In the genomic region with DNA sequence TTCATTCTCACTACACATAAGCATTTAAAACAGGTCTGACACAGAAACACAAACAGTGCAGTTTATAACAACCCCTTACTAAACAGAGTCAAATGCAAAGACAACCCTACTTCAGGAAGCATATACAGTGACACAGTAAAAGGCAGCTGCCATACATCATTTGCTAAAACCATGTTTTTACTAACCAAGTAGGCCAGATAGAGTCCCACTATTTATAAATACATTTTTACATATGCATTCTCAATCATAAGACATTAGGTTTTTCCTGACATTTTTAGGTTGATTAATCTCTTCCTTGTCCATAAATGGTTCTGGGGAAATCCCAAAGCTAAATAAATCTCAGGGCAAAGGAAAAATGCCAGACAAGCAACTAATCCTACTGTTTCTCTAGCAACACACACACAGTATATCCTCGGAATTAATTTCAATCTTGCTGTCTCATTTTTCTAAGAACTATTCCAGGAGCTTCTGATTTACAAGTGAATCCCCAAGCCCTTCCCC, we compare ENCODE assay signal across 20 cellular contexts. TPM values are rescaled to one million over a fixed set of nuclear protein-coding genes. Genes with fewer than 3 reads are reported as not detected.
DNase-seq lines count a peak whose midpoint lies in the region; ATAC-seq and TF ChIP-seq lines count a peak whose summit lies in the region.
"Had no signal": no experiment of that assay in that cellular context is flagged by ENCODE, and none has a peak within 500 bp of the region (broad histone marks: within the 10 kb centered on the region; RNA-seq: fewer than 3 reads in every experiment).

No MANE protein-coding gene starts in this region.

- no peak overlapping the region for H3K27ac Mint-ChIP-seq in activated CD4-positive, alpha-beta memory T cell treated with anti-CD3 and anti-CD28 coated beads for 36 hours
- H3K27ac Mint-ChIP-seq: activated naive CD8-positive, alpha-beta T cell treated with anti-CD3 and anti-CD28 coated beads, Interleukin-2, amount 10 ng/mL, durations not matched to agents 7 days and 5 days; activated T-helper 17 cell treated with anti-CD3 and anti-CD28 coated beads, Interleukin-2, amount 50 U/mL, for 72 hours; stimulated activated memory B cell treated with anti-CD40 and anti-IgM and Interleukin-4, amounts not matched to agents 10 μg/mL and 1 μg/mL and 100 μg/mL, for 72 hours had no signal

- peak overlapping the region; percentile 22 for H3K27ac ChIP-seq in rectal smooth muscle tissue (ENCODE audit: low read depth, low read length)
- H3K27ac ChIP-seq: breast epithelium, parathyroid adenoma, thyroid gland had no signal

- H3K27me3 Mint-ChIP-seq in activated CD4-positive, alpha-beta memory T cell treated with anti-CD3 and anti-CD28 coated beads for 36 hours, result no peaks in the 10 kb centered on the region
- H3K27me3 Mint-ChIP-seq: activated naive CD8-positive, alpha-beta T cell treated with anti-CD3 and anti-CD28 coated beads, Interleukin-2, amount 10 ng/mL, durations not matched to agents 7 days and 5 days; activated T-helper 17 cell treated with anti-CD3 and anti-CD28 coated beads, Interleukin-2, amount 50 U/mL, for 72 hours; naive thymus-derived CD4-positive, alpha-beta T cell; stimulated activated memory B cell treated with anti-CD40 and anti-IgM and Interleukin-4, amounts not matched to agents 10 μg/mL and 1 μg/mL and 100 μg/mL, for 72 hours had no signal

- H3K9ac ChIP-seq in adipocyte (ENCODE audit: low read length), result no peak overlapping the region
- H3K9ac ChIP-seq in rectal smooth muscle tissue (ENCODE audit: low read length), result no peak overlapping the region
- H3K9ac ChIP-seq: parathyroid adenoma had no signal

- no peak overlapping the region for H3K4me3 Mint-ChIP-seq in activated CD4-positive, alpha-beta memory T cell treated with anti-CD3 and anti-CD28 coated beads for 36 hours
- H3K4me3 Mint-ChIP-seq: activated naive CD8-positive, alpha-beta T cell treated with anti-CD3 and anti-CD28 coated beads, Interleukin-2, amount 10 ng/mL, durations not matched to agents 7 days and 5 days; activated T-helper 17 cell treated with anti-CD3 and anti-CD28 coated beads, Interleukin-2, amount 50 U/mL, for 72 hours; naive thymus-derived CD4-positive, alpha-beta T cell; stimulated activated memory B cell treated with anti-CD40 and anti-IgM and Interleukin-4, amounts not matched to agents 10 μg/mL and 1 μg/mL and 100 μg/mL, for 72 hours had no signal

- H3K36me3 ChIP-seq in adipocyte (ENCODE audit: control insufficient read depth, insufficient read depth, low read length, severe bottlenecking) (peaks cover 65% of the 10 kb centered on the region), rectal smooth muscle tissue (ENCODE audit: control insufficient read depth, insufficient read depth, low read length) (peaks cover 12% of the 10 kb centered on the region)
- H3K36me3 ChIP-seq: breast epithelium had no signal

- H3K9me3 Mint-ChIP-seq in activated CD4-positive, alpha-beta memory T cell treated with anti-CD3 and anti-CD28 coated beads for 36 hours, result no peaks in the 10 kb centered on the region
- H3K9me3 Mint-ChIP-seq: activated naive CD8-positive, alpha-beta T cell treated with anti-CD3 and anti-CD28 coated beads, Interleukin-2, amount 10 ng/mL, durations not matched to agents 7 days and 5 days; activated T-helper 17 cell treated with anti-CD3 and anti-CD28 coated beads, Interleukin-2, amount 50 U/mL, for 72 hours; stimulated activated memory B cell treated with anti-CD40 and anti-IgM and Interleukin-4, amounts not matched to agents 10 μg/mL and 1 μg/mL and 100 μg/mL, for 72 hours had no signal

- no peaks in the 10 kb centered on the region for H3K9me3 ChIP-seq in adipocyte (ENCODE audit: control insufficient read depth, low read length)
- H3K9me3 ChIP-seq: breast epithelium, thyroid gland had no signal

- H3K36me3 Mint-ChIP-seq in activated CD4-positive, alpha-beta memory T cell treated with anti-CD3 and anti-CD28 coated beads for 36 hours, result peaks cover 46% of the 10 kb centered on the region

- H3K4me1 Mint-ChIP-seq in activated CD4-positive, alpha-beta memory T cell treated with anti-CD3 and anti-CD28 coated beads for 36 hours (ENCODE audit: low read depth), result peaks cover 19% of the 10 kb centered on the region
- H3K4me1 Mint-ChIP-seq: stimulated activated memory B cell treated with anti-CD40 and anti-IgM and Interleukin-4, amounts not matched to agents 10 μg/mL and 1 μg/mL and 100 μg/mL, for 72 hours had no signal

- CTCF ChIA-PET in activated CD4-positive, alpha-beta memory T cell treated with anti-CD3 and anti-CD28 coated beads for 36 hours (lab: Charles Lee), result interaction anchor here (1.1 kb wide), 1 partner anchor 50 kb away, joined by 5 read pairs; no protein-coding TSS in a partner anchor

- no peak for TF ChIP-seq CTCF in fibroblast of pulmonary artery (IDR thresholded peaks at IDR 0.05; ENCODE audit: low read length, missing control alignments)

- H3K4me3 ChIP-seq in adipocyte (ENCODE audit: low read length) (no peak overlapping the region), fibroblast of pulmonary artery (replicated peaks; ENCODE audit: low read depth, low read length) (no peak overlapping the region), rectal smooth muscle tissue (ENCODE audit: low read length) (no peak overlapping the region)
- H3K4me3 ChIP-seq: breast epithelium, thyroid gland had no signal

- DNase-seq in EH (ENCODE audit: low read depth), result peak; percentile 48
- DNase-seq in adipocyte (ENCODE audit: low read depth), result peak; percentile 40
- peak; percentile 16 for DNase-seq in fibroblast of pulmonary artery (ENCODE audit: low read depth)
- no peak for DNase-seq in DMS53 treated with DMSO at 0.1 percent for 48 hours (lab: John Stamatoyannopoulos, UW; ENCODE audit: unreplicated experiment)
- DNase-seq in activated CD4-positive, alpha-beta memory T cell treated with anti-CD3 and anti-CD28 coated beads for 36 hours, result no peak
- no peak for DNase-seq in NCI-H774 (lab: John Stamatoyannopoulos, UW)
- DNase-seq: activated naive CD8-positive, alpha-beta T cell treated with anti-CD3 and anti-CD28 coated beads, Interleukin-2, amount 10 ng/mL, durations not matched to agents 7 days and 5 days; cortex of kidney; mesendoderm; naive thymus-derived CD4-positive, alpha-beta T cell; NCI-H524; RPMI8226; thyroid gland had no signal

- intact Hi-C loops in activated CD4-positive, alpha-beta memory T cell treated with anti-CD3 and anti-CD28 coated beads for 36 hours (cut with micrococcal nuclease), result no loop called here

- H3K27me3 ChIP-seq in adipocyte (replicated peaks; ENCODE audit: control insufficient read depth, insufficient read depth, low read length) (no peaks in the 10 kb centered on the region), rectal smooth muscle tissue (ENCODE audit: control insufficient read depth, insufficient read depth, low read length) (no peaks in the 10 kb centered on the region)
- H3K27me3 ChIP-seq: breast epithelium, thyroid gland had no signal

- H3K4me1 ChIP-seq in adipocyte (ENCODE audit: control insufficient read depth, insufficient read depth, low read length) (peaks cover 13% of the 10 kb centered on the region), rectal smooth muscle tissue (ENCODE audit: control insufficient read depth, insufficient read depth, low read length) (peaks cover 4% of the 10 kb centered on the region)
- H3K4me1 ChIP-seq: breast epithelium, parathyroid adenoma, thyroid gland had no signal

- no peak for ATAC-seq in HG02678 (IDR thresholded peaks at IDR 0.05; ENCODE audit: unreplicated experiment)
- ATAC-seq: activated CD4-positive, CD25-positive, alpha-beta regulatory T cell treated with anti-CD3 and anti-CD28 coated beads, Interleukin-2, amount 50 U/mL, for 24 hours; activated T-helper 17 cell treated with anti-CD3 and anti-CD28 coated beads, Interleukin-2, amount 50 U/mL, for 72 hours; naive thymus-derived CD4-positive, alpha-beta T cell; stimulated activated memory B cell treated with anti-CD40 and anti-IgM and Interleukin-4, amounts not matched to agents 10 μg/mL and 1 μg/mL and 100 μg/mL, for 72 hours had no signal

- POLR2A ChIA-PET in activated CD4-positive, alpha-beta memory T cell treated with anti-CD3 and anti-CD28 coated beads for 36 hours (lab: Charles Lee), result no interaction called here

RNA-seq across cellular contexts. Expression of gene CHAC1, which starts 39.0 kb away (rescaled TPM):
- total RNA-seq in activated CD4-positive, alpha-beta memory T cell treated with anti-CD3 and anti-CD28 coated beads for 36 hours, result 10 to 100 TPM; 21.6 to 22.3 TPM

Comparison
In these comparisons a context has a peak if more than half of its experiments do, and no peak if none do; other contexts are left out.
1. DNase-seq: peak in EH (single experiment), adipocyte (single experiment) and fibroblast of pulmonary artery (single experiment); none in DMS53 treated with DMSO at 0.1 percent for 48 hours (single experiment), activated CD4-positive, alpha-beta memory T cell treated with anti-CD3 and anti-CD28 coated beads for 36 hours (single experiment) and NCI-H774 (single experiment).